In genomic region chr2:240821429-240821778, GRCh38 we compare ENCODE assay signal across 14 cellular contexts. TPM values are rescaled to one million over a fixed set of nuclear protein-coding genes. Genes with fewer than 3 reads are reported as not detected.
A peak's percentile ranks its signal among the peaks of the same experiment; 100 is the strongest.
DNase-seq lines count a peak whose midpoint lies in the region; ATAC-seq and TF ChIP-seq lines count a peak whose summit lies in the region.
"Had no signal": no experiment of that assay in that cellular context is flagged by ENCODE, and none has a peak within 500 bp of the region (broad histone marks: within the 10 kb centered on the region; RNA-seq: fewer than 3 reads in every experiment).

No MANE protein-coding gene starts in this region.

- H3K4me1 ChIP-seq in BLaER1 treated with 17β-estradiol and CSF1 and Interleukin-3, amounts not matched to agents 10 nM and 100 nM, result peaks cover 4 to 20% (median 14%) of the 10 kb centered on the region in 10 experiments; a peak in 17 of 20 replicates
- peaks cover 15% of the 10 kb centered on the region for H3K4me1 ChIP-seq in HAP-1
- H3K4me1 ChIP-seq in sigmoid colon, result peaks cover 0 to 26% (median 23%) of the 10 kb centered on the region in 4 donors
- peaks cover 5% of the 10 kb centered on the region for H3K4me1 ChIP-seq in upper lobe of right lung

- H3K27ac Mint-ChIP-seq in nephron, result no peak overlapping the region

- peaks cover 71% of the 10 kb centered on the region for H3K27me3 Mint-ChIP-seq in nephron (ENCODE audit: low read depth)

- peaks cover 4% of the 10 kb centered on the region for H3K36me3 Mint-ChIP-seq in nephron (ENCODE audit: low read depth)

- WGBS in sigmoid colon, 2 donors, result 5 to 14% methylated on average over 7 of the region's 7 CpGs

- H3K9me3 Mint-ChIP-seq in nephron, result peaks cover 16% of the 10 kb centered on the region

- intact Hi-C loops in sigmoid colon (cut with DNase I), result no loop called here
- intact Hi-C loops in upper lobe of right lung (cut with DNase I), result no loop called here

- peaks cover 71 to 96% (median 87%) of the 10 kb centered on the region in 11 experiments for H3K27me3 ChIP-seq in BLaER1 treated with 17β-estradiol and CSF1 and Interleukin-3, amounts not matched to agents 10 nM and 100 nM
- H3K27me3 ChIP-seq in HAP-1 (ENCODE audit: low read depth) (no peaks in the 10 kb centered on the region; the same call in 1 of the 2 replicates), sigmoid colon (peaks cover 34 to 93% (median 74%) of the 10 kb centered on the region in 3 donors), upper lobe of right lung (peaks cover 82% of the 10 kb centered on the region)

- no peak overlapping the region; a peak in 1 of 22 replicates for H3K9ac ChIP-seq in BLaER1 treated with 17β-estradiol and CSF1 and Interleukin-3, amounts not matched to agents 10 nM and 100 nM

- TF ChIP-seq CTCF in nephron (IDR thresholded peaks at IDR 0.05; ENCODE audit: unreplicated experiment in 3 of 3), result no peak
- no peak for TF ChIP-seq CTCF in sigmoid colon (IDR thresholded peaks at IDR 0.05)
- TF ChIP-seq CTCF in upper lobe of right lung (IDR thresholded peaks at IDR 0.05), result no peak

- peaks cover 0 to 6% (median 0%) of the 10 kb centered on the region in 11 experiments; a peak in 1 of 22 replicates for H3K36me3 ChIP-seq in BLaER1 treated with 17β-estradiol and CSF1 and Interleukin-3, amounts not matched to agents 10 nM and 100 nM
- H3K36me3 ChIP-seq in HAP-1 (replicated peaks) (peaks cover 9% of the 10 kb centered on the region), sigmoid colon (no peaks in the 10 kb centered on the region), upper lobe of right lung (no peaks in the 10 kb centered on the region)

- ATAC-seq in upper lobe of right lung, result no peak
- ATAC-seq: psoas muscle had no signal

- H3K4me3 Mint-ChIP-seq in nephron, result peak overlapping the region; percentile 68 to 76 (median 72)

- no peak overlapping the region for H3K27ac ChIP-seq in BLaER1 treated with 17β-estradiol and CSF1 and Interleukin-3, amounts not matched to agents 10 nM and 100 nM
- H3K27ac ChIP-seq in caudate nucleus (ENCODE audit: low read depth, low read length) (peak overlapping the region; percentile 70), sigmoid colon (no peak overlapping the region), upper lobe of right lung (no peak overlapping the region)
- H3K27ac ChIP-seq: psoas muscle had no signal

- peaks cover 0 to 33% (median 14%) of the 10 kb centered on the region in 11 experiments; a peak in 14 of 22 replicates for H4K20me1 ChIP-seq in BLaER1 treated with 17β-estradiol and CSF1 and Interleukin-3, amounts not matched to agents 10 nM and 100 nM

- in situ Hi-C loops in HAP-1 (cut with MboI; ENCODE audit: low sequenced_read_pairs), result no loop called here

- H3K4me3 ChIP-seq in BLaER1 treated with 17β-estradiol and CSF1 and Interleukin-3, amounts not matched to agents 10 nM and 100 nM, result peak overlapping the region in 9 of 10 experiments; percentile 7 to 59 (median 43); a peak in 13 of 20 replicates
- H3K4me3 ChIP-seq in HAP-1 (peak overlapping the region; percentile 48), sigmoid colon (no peak overlapping the region), upper lobe of right lung (no peak overlapping the region)

- H3K4me2 ChIP-seq in BLaER1 treated with 17β-estradiol and CSF1 and Interleukin-3, amounts not matched to agents 10 nM and 100 nM, result peak overlapping the region; percentile 52 to 81 (median 74); a peak in 21 of 22 replicates

- no peak for TF ChIP-seq EP300 in sigmoid colon (IDR thresholded peaks at IDR 0.05)

- no peak for DNase-seq in HAP-1 (ENCODE audit: low spot score in 2 of 2)
- DNase-seq in caudate nucleus (lab: John Stamatoyannopoulos, UW), result no peak
- DNase-seq in HPDE6-E6E7 (ENCODE audit: extremely low spot score), result no peak
- DNase-seq in sigmoid colon, result no peak
- DNase-seq in upper lobe of right lung, result no peak
- no peak for DNase-seq in HK-2 (ENCODE audit: unreplicated experiment)
- DNase-seq: activated gamma-delta T cell treated with Interleukin-2 at 50 U/mL for 16 hours, cortex of kidney, foreskin fibroblast, NCI-H446 had no signal

- peaks cover 17 to 27% (median 20%) of the 10 kb centered on the region in 11 experiments for H3K9me3 ChIP-seq in BLaER1 treated with 17β-estradiol and CSF1 and Interleukin-3, amounts not matched to agents 10 nM and 100 nM (replicated peaks in 1 of 11)
- H3K9me3 ChIP-seq in HAP-1 (no peaks in the 10 kb centered on the region; the same call in 1 of the 2 replicates), sigmoid colon (no peaks in the 10 kb centered on the region), upper lobe of right lung (no peaks in the 10 kb centered on the region)
- H3K9me3 ChIP-seq: psoas muscle had no signal

- peaks cover 16% of the 10 kb centered on the region for H3K4me1 Mint-ChIP-seq in nephron

- no peak for TF ChIP-seq POLR2A in sigmoid colon (IDR thresholded peaks at IDR 0.05)

RNA-seq across cellular contexts. Expression of gene KIF1A, which starts 1.4 kb away (rescaled TPM):
- total RNA-seq in sigmoid colon (1 to 10 TPM; 1.3 to 9.7 (median 7.6) TPM), upper lobe of right lung (0.81 TPM)
- 1 to 10 TPM in 1 of 3 donors, under 1 TPM in 2; under 0.01 to 4.4 (median under 0.01) TPM for polyA plus RNA-seq in sigmoid colon

RNA-seq across cellular contexts. Expression of gene AGXT, which starts 47.2 kb away (rescaled TPM):
- not detected for total RNA-seq in sigmoid colon
- 1 to 10 TPM in 2 of 3 donors, under 1 TPM in 1; 0.60 to 2.4 (median 1.6) TPM for polyA plus RNA-seq in sigmoid colon
- total RNA-seq in upper lobe of right lung, result not detected
- total RNA-seq: HT1080 had no signal

Comparison
In these comparisons a context has a peak if more than half of its experiments do, and no peak if none do; other contexts are left out.
1. H3K4me3 ChIP-seq: peak in BLaER1 treated with 17β-estradiol and CSF1 and Interleukin-3, amounts not matched to agents 10 nM and 100 nM (9 of 10) and HAP-1 (single experiment); none in sigmoid colon (0 of 4) and upper lobe of right lung (single experiment).